Comparison of ENCODE assay signal across 20 cellular contexts in genomic region chr7:157235357-157236018, GRCh38.
DNase-seq lines count a peak whose midpoint lies in the region; ATAC-seq, FAIRE-seq and TF ChIP-seq lines count a peak whose summit lies in the region.
"Had no signal": no experiment of that assay in that cellular context is flagged by ENCODE, and none has a peak within 500 bp of the region (broad histone marks: within the 10 kb centered on the region; RNA-seq: fewer than 3 reads in every experiment).

No MANE protein-coding gene starts in this region.

- DNase-seq in Caco-2 (no peak), LHCN-M2 (ENCODE audit: low read depth) (peak; percentile 65), K562 (ENCODE audit: extremely low read depth in 1 of 4, low spot score in 3 of 4) (no peak), glomerular visceral epithelial cell (ENCODE audit: extremely low spot score) (peak; percentile 25), SHP77 (lab: John Stamatoyannopoulos, UW) (no peak)
- no peak for DNase-seq in CD4-positive, alpha-beta memory T cell
- DNase-seq: activated CD4-positive, alpha-beta T cell treated with anti-CD3 and anti-CD28 coated beads, Interleukin-2, amount 50 U/mL, for 4 hours; activated naive CD8-positive, alpha-beta T cell treated with anti-CD3 and anti-CD28 coated beads, Interleukin-2, amount 10 ng/mL, durations not matched to agents 7 days and 5 days; activated T-cell treated with anti-CD3 and anti-CD28 coated beads, Interleukin-2, amount 50 U/mL, for 48 hours; Calu3; endodermal cell; GF-D8; NCI-H1092; Peyer's patch; stimulated activated CD4-positive, alpha-beta T cell treated with anti-CD3 and anti-CD28 coated beads, Interleukin-1b, Interleukin-23, amount 100 ng/mL, for 48 hours had no signal

- H3K9ac ChIP-seq in K562 (ENCODE audit: insufficient read depth in 1 of 2, low read depth in 2 of 2, low read length in 2 of 2): no peak overlapping the region
- H3K9ac ChIP-seq: neural progenitor cell had no signal

- intact Hi-C loops in Caco-2 (cut with micrococcal nuclease; ENCODE audit: unreplicated experiment): no loop called here
- intact Hi-C loops in K562 (cut with micrococcal nuclease): loop anchor here (5.0 kb wide), 1 partner anchor 152 kb away; no protein-coding TSS in a partner anchor
- intact Hi-C loops in CD4-positive, alpha-beta memory T cell (cut with micrococcal nuclease): no loop called here

- ATAC-seq in K562: no peak
- ATAC-seq in HG03442 (IDR thresholded peaks at IDR 0.05; ENCODE audit: unreplicated experiment): no peak
- no peak for ATAC-seq in GM19035 (IDR thresholded peaks at IDR 0.05; ENCODE audit: unreplicated experiment)
- ATAC-seq: HCT116 had no signal

- CTCF ChIA-PET in Caco-2 (lab: Charles Lee): no interaction called here
- CTCF ChIA-PET in K562 (lab: Yijun Ruan, JAX; ENCODE audit: low intra/inter-chr PET ratio): no interaction called here
- CTCF ChIA-PET in CD4-positive, alpha-beta memory T cell (lab: Charles Lee; ENCODE audit: partially characterized antibody): no interaction called here

- H3K27ac ChIP-seq in K562 (ENCODE audit: extremely low read depth, low read depth, low read length): no peak overlapping the region
- H3K27ac ChIP-seq in CD4-positive, alpha-beta memory T cell (ENCODE audit: low read depth, low read length): no peak overlapping the region
- H3K27ac ChIP-seq: neural progenitor cell, Peyer's patch, right atrium auricular region had no signal

- H3K27ac Mint-ChIP-seq in Caco-2 (ENCODE audit: unreplicated experiment): no peak overlapping the region
- no peak overlapping the region for H3K27ac Mint-ChIP-seq in CD4-positive, alpha-beta memory T cell
- H3K27ac Mint-ChIP-seq: activated naive CD8-positive, alpha-beta T cell treated with anti-CD3 and anti-CD28 coated beads, Interleukin-2, amount 10 ng/mL, durations not matched to agents 7 days and 5 days; neural progenitor cell had no signal

- H3K4me1 Mint-ChIP-seq in Caco-2 (ENCODE audit: low read depth, unreplicated experiment): no peaks in the 10 kb centered on the region
- H3K4me1 Mint-ChIP-seq in CD4-positive, alpha-beta memory T cell: peaks cover 0 to 4% (median 2%) of the 10 kb centered on the region in 4 donors
- H3K4me1 Mint-ChIP-seq: activated naive CD8-positive, alpha-beta T cell treated with anti-CD3 and anti-CD28 coated beads, Interleukin-2, amount 10 ng/mL, durations not matched to agents 7 days and 5 days; endodermal cell had no signal

- H3K4me2 ChIP-seq in K562 (ENCODE audit: insufficient read depth, low read length): no peak overlapping the region
- H3K4me2 ChIP-seq: neural progenitor cell had no signal

- no peak for TF ChIP-seq POLR2A in K562 (conservative IDR thresholded peaks at IDR 0.05)

- no peaks in the 10 kb centered on the region for H3K9me1 ChIP-seq in K562 (ENCODE audit: control insufficient read depth, insufficient read depth, low read length)

- WGBS in K562 (ENCODE audit: insufficient coverage, low coverage, missing lambda C conversion rate): 69% methylated on average over 1 of the region's 1 CpG

- H3K27me3 Mint-ChIP-seq in Caco-2 (ENCODE audit: insufficient read depth, unreplicated experiment): no peaks in the 10 kb centered on the region
- no peaks in the 10 kb centered on the region for H3K27me3 Mint-ChIP-seq in CD4-positive, alpha-beta memory T cell
- H3K27me3 Mint-ChIP-seq: activated naive CD8-positive, alpha-beta T cell treated with anti-CD3 and anti-CD28 coated beads, Interleukin-2, amount 10 ng/mL, durations not matched to agents 7 days and 5 days had no signal

- TF ChIP-seq CTCF in Caco-2 (IDR thresholded peaks at IDR 0.05; ENCODE audit: insufficient read depth in 1 of 2, low read depth in 1 of 2, low read length in 1 of 2, severe bottlenecking in 1 of 2, unreplicated experiment in 1 of 2): no peak
- TF ChIP-seq CTCF in K562 (IDR thresholded peaks at IDR 0.05 in 2 of 3, conservative IDR thresholded peaks at IDR 0.05 in 1 of 3; ENCODE audit: insufficient read depth in 2 of 3, low read depth in 1 of 3, low read length in 3 of 3): no peak

- H3K9me3 Mint-ChIP-seq in Caco-2 (ENCODE audit: unreplicated experiment): no peaks in the 10 kb centered on the region
- peaks cover 0 to 2% (median 0%) of the 10 kb centered on the region in 8 donors for H3K9me3 Mint-ChIP-seq in CD4-positive, alpha-beta memory T cell
- H3K9me3 Mint-ChIP-seq: activated naive CD8-positive, alpha-beta T cell treated with anti-CD3 and anti-CD28 coated beads, Interleukin-2, amount 10 ng/mL, durations not matched to agents 7 days and 5 days; endodermal cell; neural progenitor cell had no signal

- H3K79me2 ChIP-seq in K562 (ENCODE audit: control insufficient read depth, insufficient read depth, low read length): no peaks in the 10 kb centered on the region

- H3K36me3 Mint-ChIP-seq in Caco-2 (ENCODE audit: insufficient read depth, unreplicated experiment): peaks cover 89% of the 10 kb centered on the region
- peaks cover 49 to 57% of the 10 kb centered on the region in 2 donors for H3K36me3 Mint-ChIP-seq in CD4-positive, alpha-beta memory T cell

- in situ Hi-C loops in K562 (cut with MboI): no loop called here

- H3K4me3 ChIP-seq in Caco-2 (ENCODE audit: low read depth, low read length) (no peak overlapping the region), K562 (no peak overlapping the region)
- no peak overlapping the region for H3K4me3 ChIP-seq in CD4-positive, alpha-beta memory T cell (ENCODE audit: low read length in 2 of 2)
- H3K4me3 ChIP-seq: neural progenitor cell, Peyer's patch, right atrium auricular region had no signal

- 0 out of 2 replicates have a peak, but pooled peaks cover 4% of the 10 kb centered on the region for H4K20me1 ChIP-seq in K562 (replicated peaks; ENCODE audit: control insufficient read depth, insufficient read depth, low read length)

- no peak overlapping the region for H3K4me3 Mint-ChIP-seq in Caco-2 (ENCODE audit: unreplicated experiment)
- H3K4me3 Mint-ChIP-seq in CD4-positive, alpha-beta memory T cell: no peak overlapping the region
- H3K4me3 Mint-ChIP-seq: activated naive CD8-positive, alpha-beta T cell treated with anti-CD3 and anti-CD28 coated beads, Interleukin-2, amount 10 ng/mL, durations not matched to agents 7 days and 5 days; endodermal cell; neural progenitor cell had no signal

- POLR2A ChIA-PET in Caco-2 (lab: Charles Lee): no interaction called here
- POLR2A ChIA-PET in K562 (lab: Yijun Ruan, JAX): interaction anchor here (0.5 kb wide), 1 partner anchor 242 kb away, joined by 3 read pairs; no protein-coding TSS in a partner anchor
- POLR2A ChIA-PET in CD4-positive, alpha-beta memory T cell (lab: Charles Lee; ENCODE audit: partially characterized antibody): no interaction called here

- no peak for FAIRE-seq in K562 (lab: Jason Lieb, UNC)

- no peak overlapping the region for H2AFZ ChIP-seq in K562 (ENCODE audit: low read depth, low read length)
- H2AFZ ChIP-seq: neural progenitor cell had no signal

- H3K27me3 ChIP-seq in Caco-2 (replicated peaks; ENCODE audit: control insufficient read depth, insufficient read depth, low read length) (no peaks in the 10 kb centered on the region), K562 (ENCODE audit: control insufficient read depth in 2 of 2, insufficient read depth in 2 of 2, low read length in 2 of 2) (no peaks in the 10 kb centered on the region)
- H3K27me3 ChIP-seq in CD4-positive, alpha-beta memory T cell (ENCODE audit: insufficient read depth, low read length): no peaks in the 10 kb centered on the region
- H3K27me3 ChIP-seq: neural progenitor cell, Peyer's patch, right atrium auricular region had no signal

- no peak for TF ChIP-seq RAD21 in K562 (CRISPR knock-in tag; conservative IDR thresholded peaks at IDR 0.05 in 1 of 2, IDR thresholded peaks at IDR 0.05 in 1 of 2)

- no peaks in the 10 kb centered on the region for H3K9me3 ChIP-seq in Caco-2
- no peaks in the 10 kb centered on the region for H3K9me3 ChIP-seq in K562 (replicated peaks; ENCODE audit: control insufficient read depth, insufficient read depth, low read depth, low read length)
- no peaks in the 10 kb centered on the region for H3K9me3 ChIP-seq in CD4-positive, alpha-beta memory T cell (ENCODE audit: control insufficient read depth in 1 of 2, low read length in 2 of 2)
- H3K9me3 ChIP-seq: Peyer's patch, right atrium auricular region had no signal

- no peaks in the 10 kb centered on the region for H3K36me3 ChIP-seq in Caco-2 (ENCODE audit: control insufficient read depth, insufficient read depth, low read length)
- peaks cover 94% of the 10 kb centered on the region for H3K36me3 ChIP-seq in K562 (ENCODE audit: control insufficient read depth, insufficient read depth, low read length)
- peaks cover 7% of the 10 kb centered on the region for H3K36me3 ChIP-seq in CD4-positive, alpha-beta memory T cell (ENCODE audit: insufficient read depth, low read length)
- H3K36me3 ChIP-seq: neural progenitor cell had no signal

- TSS peak; percentile 5 for BruUV-seq in Caco-2 (replicated peaks; lab: Mats Ljungman, UMichigan)
- BruUV-seq in K562 (replicated peaks; lab: Mats Ljungman, UMichigan): no TSS peak

- H3K4me1 ChIP-seq in Caco-2 (no peaks in the 10 kb centered on the region), K562 (replicated peaks in 1 of 2; ENCODE audit: control insufficient read depth in 2 of 2, insufficient read depth in 2 of 2, low read length in 2 of 2) (no peaks in the 10 kb centered on the region)
- H3K4me1 ChIP-seq in CD4-positive, alpha-beta memory T cell (ENCODE audit: insufficient read depth, low read length): no peaks in the 10 kb centered on the region
- H3K4me1 ChIP-seq: neural progenitor cell, Peyer's patch, right atrium auricular region had no signal

- no peak for TF ChIP-seq EP300 in K562 (IDR thresholded peaks at IDR 0.05; ENCODE audit: low read length)

TF ChIP-seq in K562, 482 proteins besides CTCF, POLR2A, EP300 and RAD21:
- no peak for TF ChIP-seq ZNF24 (IDR thresholded peaks at IDR 0.05)
- peak; percentile 46; the same call in 1 of the 2 replicates for TF ChIP-seq ATF3 (IDR thresholded peaks at IDR 0.05)
- TF ChIP-seq ATF3 (CRISPR knock-in tag; conservative IDR thresholded peaks at IDR 0.05): no peak

Comparison
In these comparisons a context has a peak if more than half of its experiments do, and no peak if none do; other contexts are left out.
1. DNase-seq: peak in LHCN-M2 (single experiment) and glomerular visceral epithelial cell (single experiment); none in Caco-2 (0 of 2), K562 (0 of 4), SHP77 (0 of 2) and CD4-positive, alpha-beta memory T cell (0 of 5).